ENCODE assay signal across 1 cellular context in the genomic region with DNA sequence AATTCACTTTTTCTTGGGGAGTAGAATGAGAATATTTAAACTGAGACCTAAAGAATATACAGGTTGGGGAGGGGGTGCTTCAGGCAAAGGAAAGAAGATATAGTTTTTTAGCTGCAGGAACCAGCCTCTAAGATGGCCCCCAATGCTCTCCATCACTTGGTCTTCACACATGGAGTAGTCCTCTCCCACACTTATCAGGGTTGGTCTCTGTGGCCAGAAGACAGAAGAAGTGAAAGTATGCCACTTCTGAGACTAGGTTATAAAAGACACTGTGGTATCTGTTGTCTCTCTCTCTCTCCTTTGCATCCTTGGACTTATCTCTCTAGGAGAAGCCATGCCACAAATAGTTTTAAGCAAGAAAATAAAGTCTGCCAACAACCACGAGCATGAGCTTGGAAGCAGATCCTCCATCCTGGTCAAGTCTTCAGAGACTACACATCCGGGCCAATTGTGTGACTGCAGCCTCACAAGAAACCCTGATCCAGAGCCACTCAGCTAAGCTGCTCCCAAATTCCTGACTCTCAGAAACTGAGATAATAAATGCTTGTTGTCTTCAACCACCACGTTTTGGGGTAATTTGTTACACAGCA.
TF ChIP-seq lines count a peak whose summit lies in the region.

No MANE protein-coding gene starts in this region.

TF ChIP-seq in WTC11, 78 proteins besides CTCF, POLR2A, EP300 and RAD21 (continued from another document):
- TF ChIP-seq, protein P1, sequence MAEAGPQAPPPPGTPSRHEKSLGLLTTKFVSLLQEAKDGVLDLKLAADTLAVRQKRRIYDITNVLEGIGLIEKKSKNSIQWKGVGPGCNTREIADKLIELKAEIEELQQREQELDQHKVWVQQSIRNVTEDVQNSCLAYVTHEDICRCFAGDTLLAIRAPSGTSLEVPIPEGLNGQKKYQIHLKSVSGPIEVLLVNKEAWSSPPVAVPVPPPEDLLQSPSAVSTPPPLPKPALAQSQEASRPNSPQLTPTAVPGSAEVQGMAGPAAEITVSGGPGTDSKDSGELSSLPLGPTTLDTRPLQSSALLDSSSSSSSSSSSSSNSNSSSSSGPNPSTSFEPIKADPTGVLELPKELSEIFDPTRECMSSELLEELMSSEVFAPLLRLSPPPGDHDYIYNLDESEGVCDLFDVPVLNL (CRISPR knock-in tag; IDR thresholded peaks at IDR 0.05; ENCODE audit: borderline replicate concordance, low read depth): no peak
- no peak for TF ChIP-seq ESRRA (CRISPR knock-in tag; IDR thresholded peaks at IDR 0.05; ENCODE audit: borderline replicate concordance)
- no peak for TF ChIP-seq ERG (CRISPR knock-in tag; IDR thresholded peaks at IDR 0.05)
- TF ChIP-seq, protein P2, sequence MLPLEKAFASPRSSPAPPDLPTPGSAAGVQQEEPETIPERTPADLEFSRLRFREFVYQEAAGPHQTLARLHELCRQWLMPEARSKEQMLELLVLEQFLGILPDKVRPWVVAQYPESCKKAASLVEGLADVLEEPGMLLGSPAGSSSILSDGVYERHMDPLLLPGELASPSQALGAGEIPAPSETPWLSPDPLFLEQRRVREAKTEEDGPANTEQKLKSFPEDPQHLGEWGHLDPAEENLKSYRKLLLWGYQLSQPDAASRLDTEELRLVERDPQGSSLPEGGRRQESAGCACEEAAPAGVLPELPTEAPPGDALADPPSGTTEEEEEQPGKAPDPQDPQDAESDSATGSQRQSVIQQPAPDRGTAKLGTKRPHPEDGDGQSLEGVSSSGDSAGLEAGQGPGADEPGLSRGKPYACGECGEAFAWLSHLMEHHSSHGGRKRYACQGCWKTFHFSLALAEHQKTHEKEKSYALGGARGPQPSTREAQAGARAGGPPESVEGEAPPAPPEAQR (CRISPR knock-in tag; IDR thresholded peaks at IDR 0.05): no peak
- no peak for TF ChIP-seq ELF4 (CRISPR knock-in tag; IDR thresholded peaks at IDR 0.05; ENCODE audit: low read depth)
- TF ChIP-seq JUN (CRISPR knock-in tag; IDR thresholded peaks at IDR 0.05): no peak
- TF ChIP-seq, protein P3, sequence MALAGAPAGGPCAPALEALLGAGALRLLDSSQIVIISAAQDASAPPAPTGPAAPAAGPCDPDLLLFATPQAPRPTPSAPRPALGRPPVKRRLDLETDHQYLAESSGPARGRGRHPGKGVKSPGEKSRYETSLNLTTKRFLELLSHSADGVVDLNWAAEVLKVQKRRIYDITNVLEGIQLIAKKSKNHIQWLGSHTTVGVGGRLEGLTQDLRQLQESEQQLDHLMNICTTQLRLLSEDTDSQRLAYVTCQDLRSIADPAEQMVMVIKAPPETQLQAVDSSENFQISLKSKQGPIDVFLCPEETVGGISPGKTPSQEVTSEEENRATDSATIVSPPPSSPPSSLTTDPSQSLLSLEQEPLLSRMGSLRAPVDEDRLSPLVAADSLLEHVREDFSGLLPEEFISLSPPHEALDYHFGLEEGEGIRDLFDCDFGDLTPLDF (CRISPR knock-in tag; IDR thresholded peaks at IDR 0.05): no peak
- no peak for TF ChIP-seq NR1H2 (CRISPR knock-in tag; IDR thresholded peaks at IDR 0.05)
- no peak for TF ChIP-seq NFE2L1 (CRISPR knock-in tag; IDR thresholded peaks at IDR 0.05)
- TF ChIP-seq, protein P4, sequence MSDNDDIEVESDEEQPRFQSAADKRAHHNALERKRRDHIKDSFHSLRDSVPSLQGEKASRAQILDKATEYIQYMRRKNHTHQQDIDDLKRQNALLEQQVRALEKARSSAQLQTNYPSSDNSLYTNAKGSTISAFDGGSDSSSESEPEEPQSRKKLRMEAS (CRISPR knock-in tag; IDR thresholded peaks at IDR 0.05): no peak
- TF ChIP-seq, protein P5, sequence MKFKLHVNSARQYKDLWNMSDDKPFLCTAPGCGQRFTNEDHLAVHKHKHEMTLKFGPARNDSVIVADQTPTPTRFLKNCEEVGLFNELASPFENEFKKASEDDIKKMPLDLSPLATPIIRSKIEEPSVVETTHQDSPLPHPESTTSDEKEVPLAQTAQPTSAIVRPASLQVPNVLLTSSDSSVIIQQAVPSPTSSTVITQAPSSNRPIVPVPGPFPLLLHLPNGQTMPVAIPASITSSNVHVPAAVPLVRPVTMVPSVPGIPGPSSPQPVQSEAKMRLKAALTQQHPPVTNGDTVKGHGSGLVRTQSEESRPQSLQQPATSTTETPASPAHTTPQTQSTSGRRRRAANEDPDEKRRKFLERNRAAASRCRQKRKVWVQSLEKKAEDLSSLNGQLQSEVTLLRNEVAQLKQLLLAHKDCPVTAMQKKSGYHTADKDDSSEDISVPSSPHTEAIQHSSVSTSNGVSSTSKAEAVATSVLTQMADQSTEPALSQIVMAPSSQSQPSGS (CRISPR knock-in tag; IDR thresholded peaks at IDR 0.05; ENCODE audit: borderline replicate concordance, low read depth): no peak
